ENCODE assay signal across 1 cellular context in the genomic region with DNA sequence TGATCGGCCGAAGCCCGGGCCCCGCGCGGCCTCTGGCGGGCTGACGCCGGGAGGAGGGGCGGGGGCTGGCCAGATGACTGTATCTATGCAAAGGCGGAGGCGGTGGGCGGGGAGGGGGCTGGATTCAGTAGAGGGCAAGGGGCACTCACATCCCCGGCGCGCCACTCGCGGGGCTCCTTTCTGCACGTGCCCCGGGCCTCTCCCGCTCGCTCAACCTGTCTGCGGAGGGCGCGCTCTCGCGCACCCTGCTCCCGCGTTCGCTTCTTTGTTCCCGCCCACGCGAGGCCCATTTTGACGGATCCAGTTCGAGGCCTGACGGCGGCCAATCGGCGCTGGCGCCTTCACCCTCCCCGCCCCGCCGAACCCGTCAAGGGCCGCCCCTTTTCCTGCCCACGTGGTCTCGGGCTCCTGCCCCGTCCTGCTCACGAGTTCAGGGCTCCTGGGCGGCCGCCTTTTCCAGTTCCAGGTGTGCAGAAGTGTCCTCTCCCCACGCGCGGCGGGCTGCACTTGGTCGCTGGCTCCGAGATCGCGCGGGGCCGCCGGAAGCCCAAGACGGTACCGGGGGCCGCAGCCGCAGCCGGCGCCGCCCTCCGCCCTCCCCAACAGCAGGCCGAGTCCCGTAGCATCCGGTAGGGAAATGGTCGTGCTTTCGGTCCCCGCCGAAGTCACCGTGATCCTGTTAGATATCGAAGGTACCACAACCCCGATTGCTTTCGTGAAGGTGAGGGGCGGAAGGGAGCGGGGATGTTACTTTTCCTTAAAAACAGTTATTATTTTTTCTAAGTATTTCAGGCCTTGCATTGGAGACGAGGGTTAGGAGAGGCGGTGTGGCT.
TF ChIP-seq lines count a peak whose summit lies in the region.

TSS of gene ENOPH1 (plus strand) at position 398 of the 833 bp plus-strand sequence. CDS start at position 638, 240 bp downstream.
TSS of gene HNRNPDL (minus strand) at position 270 of the 833 bp plus-strand sequence. CDS start 772 bp downstream, outside the sequence.

TF ChIP-seq in HepG2, 621 proteins besides CTCF, POLR2A, EP300 and RAD21 (continued from another document and continues in another):
- TF ChIP-seq SMARCC2 (IDR thresholded peaks at IDR 0.05) (no peak), IKZF4 (CRISPR knock-in tag; IDR thresholded peaks at IDR 0.05; ENCODE audit: borderline replicate concordance, low read depth, not compliant biosample characterization) (peak; percentile 75), ZBTB42 (CRISPR knock-in tag; IDR thresholded peaks at IDR 0.05) (peak; percentile 86), NR2F6 (IDR thresholded peaks at IDR 0.05) (peak; percentile 57), NR2F6 (CRISPR knock-in tag; IDR thresholded peaks at IDR 0.05) (peak; percentile 83), TFE3 (CRISPR knock-in tag; IDR thresholded peaks at IDR 0.05) (peak; percentile 78), FOXJ3 (CRISPR knock-in tag; IDR thresholded peaks at IDR 0.05; ENCODE audit: borderline replicate concordance) (peak; percentile 67; the same call in 1 of the 2 replicates), SNAI1 (CRISPR knock-in tag; IDR thresholded peaks at IDR 0.05; ENCODE audit: borderline replicate concordance) (no peak; the same call in 1 of the 2 replicates), ZC3H4 (CRISPR knock-in tag; IDR thresholded peaks at IDR 0.05; ENCODE audit: borderline replicate concordance) (no peak), ZNF501 (CRISPR knock-in tag; IDR thresholded peaks at IDR 0.05) (peak; percentile 63), ZNF362 (CRISPR knock-in tag; IDR thresholded peaks at IDR 0.05; ENCODE audit: borderline replicate concordance) (peak; percentile 61; the same call in 1 of the 2 replicates), ZNF136 (CRISPR knock-in tag; IDR thresholded peaks at IDR 0.05; ENCODE audit: low read depth) (peak; percentile 70; the same call in 1 of the 2 replicates), SMAD9 (CRISPR knock-in tag; IDR thresholded peaks at IDR 0.05) (no peak), ZNF678 (CRISPR knock-in tag; IDR thresholded peaks at IDR 0.05) (no peak), MEIS1 (CRISPR knock-in tag; IDR thresholded peaks at IDR 0.05; ENCODE audit: borderline replicate concordance) (peak; percentile 57; the same call in 1 of the 2 replicates), ZNF83 (CRISPR knock-in tag; IDR thresholded peaks at IDR 0.05; ENCODE audit: borderline replicate concordance) (no peak), ZKSCAN1 (IDR thresholded peaks at IDR 0.05; ENCODE audit: low read length) (no peak), E2F2 (CRISPR knock-in tag; IDR thresholded peaks at IDR 0.05; ENCODE audit: borderline replicate concordance) (peak; percentile 95; the same call in 1 of the 2 replicates), JUN (CRISPR knock-in tag; IDR thresholded peaks at IDR 0.05) (peak; percentile 53; the same call in 1 of the 2 replicates), ZFP36L2 (CRISPR knock-in tag; IDR thresholded peaks at IDR 0.05) (no peak), ZNF782 (CRISPR knock-in tag; IDR thresholded peaks at IDR 0.05; ENCODE audit: borderline replicate concordance) (peak; percentile 30; the same call in 1 of the 2 replicates), KLF6 (CRISPR knock-in tag; IDR thresholded peaks at IDR 0.05) (peak; percentile 40), PLSCR1 (CRISPR knock-in tag; IDR thresholded peaks at IDR 0.05; ENCODE audit: borderline replicate concordance) (no peak), YY1 (IDR thresholded peaks at IDR 0.05; ENCODE audit: insufficient read depth, insufficient replicate concordance, low read depth, low read length) (peak; percentile 17), CAMTA2 (CRISPR knock-in tag; IDR thresholded peaks at IDR 0.05; ENCODE audit: borderline replicate concordance) (0 out of 2 replicates have a peak, but pooled peaks have one; percentile 25), ZNF367 (CRISPR knock-in tag; IDR thresholded peaks at IDR 0.05; ENCODE audit: borderline replicate concordance) (peak; percentile 95), ZSCAN25 (CRISPR knock-in tag; IDR thresholded peaks at IDR 0.05) (no peak), FOXO1 (CRISPR knock-in tag; IDR thresholded peaks at IDR 0.05) (0 out of 2 replicates have a peak, but pooled peaks have one; percentile 41)
- TF ChIP-seq, protein P1, sequence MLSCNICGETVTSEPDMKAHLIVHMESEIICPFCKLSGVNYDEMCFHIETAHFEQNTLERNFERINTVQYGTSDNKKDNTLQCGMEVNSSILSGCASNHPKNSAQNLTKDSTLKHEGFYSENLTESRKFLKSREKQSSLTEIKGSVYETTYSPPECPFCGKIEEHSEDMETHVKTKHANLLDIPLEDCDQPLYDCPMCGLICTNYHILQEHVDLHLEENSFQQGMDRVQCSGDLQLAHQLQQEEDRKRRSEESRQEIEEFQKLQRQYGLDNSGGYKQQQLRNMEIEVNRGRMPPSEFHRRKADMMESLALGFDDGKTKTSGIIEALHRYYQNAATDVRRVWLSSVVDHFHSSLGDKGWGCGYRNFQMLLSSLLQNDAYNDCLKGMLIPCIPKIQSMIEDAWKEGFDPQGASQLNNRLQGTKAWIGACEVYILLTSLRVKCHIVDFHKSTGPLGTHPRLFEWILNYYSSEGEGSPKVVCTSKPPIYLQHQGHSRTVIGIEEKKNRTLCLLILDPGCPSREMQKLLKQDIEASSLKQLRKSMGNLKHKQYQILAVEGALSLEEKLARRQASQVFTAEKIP (CRISPR knock-in tag; IDR thresholded peaks at IDR 0.05; ENCODE audit: borderline replicate concordance): no peak
- TF ChIP-seq, protein P2, sequence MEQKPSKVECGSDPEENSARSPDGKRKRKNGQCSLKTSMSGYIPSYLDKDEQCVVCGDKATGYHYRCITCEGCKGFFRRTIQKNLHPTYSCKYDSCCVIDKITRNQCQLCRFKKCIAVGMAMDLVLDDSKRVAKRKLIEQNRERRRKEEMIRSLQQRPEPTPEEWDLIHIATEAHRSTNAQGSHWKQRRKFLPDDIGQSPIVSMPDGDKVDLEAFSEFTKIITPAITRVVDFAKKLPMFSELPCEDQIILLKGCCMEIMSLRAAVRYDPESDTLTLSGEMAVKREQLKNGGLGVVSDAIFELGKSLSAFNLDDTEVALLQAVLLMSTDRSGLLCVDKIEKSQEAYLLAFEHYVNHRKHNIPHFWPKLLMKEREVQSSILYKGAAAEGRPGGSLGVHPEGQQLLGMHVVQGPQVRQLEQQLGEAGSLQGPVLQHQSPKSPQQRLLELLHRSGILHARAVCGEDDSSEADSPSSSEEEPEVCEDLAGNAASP (CRISPR knock-in tag; IDR thresholded peaks at IDR 0.05; ENCODE audit: borderline replicate concordance): peak; percentile 76
- TF ChIP-seq, protein P3, sequence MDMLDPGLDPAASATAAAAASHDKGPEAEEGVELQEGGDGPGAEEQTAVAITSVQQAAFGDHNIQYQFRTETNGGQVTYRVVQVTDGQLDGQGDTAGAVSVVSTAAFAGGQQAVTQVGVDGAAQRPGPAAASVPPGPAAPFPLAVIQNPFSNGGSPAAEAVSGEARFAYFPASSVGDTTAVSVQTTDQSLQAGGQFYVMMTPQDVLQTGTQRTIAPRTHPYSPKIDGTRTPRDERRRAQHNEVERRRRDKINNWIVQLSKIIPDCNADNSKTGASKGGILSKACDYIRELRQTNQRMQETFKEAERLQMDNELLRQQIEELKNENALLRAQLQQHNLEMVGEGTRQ (IDR thresholded peaks at IDR 0.05; ENCODE audit: low read depth, low read length): peak; percentile 73
- TF ChIP-seq, protein P3 (CRISPR knock-in tag; IDR thresholded peaks at IDR 0.05; ENCODE audit: borderline replicate concordance): peak; percentile 87
- TF ChIP-seq, protein P4, sequence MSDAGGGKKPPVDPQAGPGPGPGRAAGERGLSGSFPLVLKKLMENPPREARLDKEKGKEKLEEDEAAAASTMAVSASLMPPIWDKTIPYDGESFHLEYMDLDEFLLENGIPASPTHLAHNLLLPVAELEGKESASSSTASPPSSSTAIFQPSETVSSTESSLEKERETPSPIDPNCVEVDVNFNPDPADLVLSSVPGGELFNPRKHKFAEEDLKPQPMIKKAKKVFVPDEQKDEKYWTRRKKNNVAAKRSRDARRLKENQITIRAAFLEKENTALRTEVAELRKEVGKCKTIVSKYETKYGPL (CRISPR knock-in tag; IDR thresholded peaks at IDR 0.05): 0 out of 2 replicates have a peak, but pooled peaks have one; percentile 14
- TF ChIP-seq, protein P5, sequence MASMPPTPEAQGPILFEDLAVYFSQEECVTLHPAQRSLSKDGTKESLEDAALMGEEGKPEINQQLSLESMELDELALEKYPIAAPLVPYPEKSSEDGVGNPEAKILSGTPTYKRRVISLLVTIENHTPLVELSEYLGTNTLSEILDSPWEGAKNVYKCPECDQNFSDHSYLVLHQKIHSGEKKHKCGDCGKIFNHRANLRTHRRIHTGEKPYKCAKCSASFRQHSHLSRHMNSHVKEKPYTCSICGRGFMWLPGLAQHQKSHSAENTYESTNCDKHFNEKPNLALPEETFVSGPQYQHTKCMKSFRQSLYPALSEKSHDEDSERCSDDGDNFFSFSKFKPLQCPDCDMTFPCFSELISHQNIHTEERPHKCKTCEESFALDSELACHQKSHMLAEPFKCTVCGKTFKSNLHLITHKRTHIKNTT (CRISPR knock-in tag; IDR thresholded peaks at IDR 0.05): no peak
- TF ChIP-seq, protein P6, sequence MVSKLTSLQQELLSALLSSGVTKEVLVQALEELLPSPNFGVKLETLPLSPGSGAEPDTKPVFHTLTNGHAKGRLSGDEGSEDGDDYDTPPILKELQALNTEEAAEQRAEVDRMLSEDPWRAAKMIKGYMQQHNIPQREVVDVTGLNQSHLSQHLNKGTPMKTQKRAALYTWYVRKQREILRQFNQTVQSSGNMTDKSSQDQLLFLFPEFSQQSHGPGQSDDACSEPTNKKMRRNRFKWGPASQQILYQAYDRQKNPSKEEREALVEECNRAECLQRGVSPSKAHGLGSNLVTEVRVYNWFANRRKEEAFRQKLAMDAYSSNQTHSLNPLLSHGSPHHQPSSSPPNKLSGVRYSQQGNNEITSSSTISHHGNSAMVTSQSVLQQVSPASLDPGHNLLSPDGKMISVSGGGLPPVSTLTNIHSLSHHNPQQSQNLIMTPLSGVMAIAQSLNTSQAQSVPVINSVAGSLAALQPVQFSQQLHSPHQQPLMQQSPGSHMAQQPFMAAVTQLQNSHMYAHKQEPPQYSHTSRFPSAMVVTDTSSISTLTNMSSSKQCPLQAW (CRISPR knock-in tag; IDR thresholded peaks at IDR 0.05): peak; percentile 66; the same call in 1 of the 2 replicates
- TF ChIP-seq, protein P7, sequence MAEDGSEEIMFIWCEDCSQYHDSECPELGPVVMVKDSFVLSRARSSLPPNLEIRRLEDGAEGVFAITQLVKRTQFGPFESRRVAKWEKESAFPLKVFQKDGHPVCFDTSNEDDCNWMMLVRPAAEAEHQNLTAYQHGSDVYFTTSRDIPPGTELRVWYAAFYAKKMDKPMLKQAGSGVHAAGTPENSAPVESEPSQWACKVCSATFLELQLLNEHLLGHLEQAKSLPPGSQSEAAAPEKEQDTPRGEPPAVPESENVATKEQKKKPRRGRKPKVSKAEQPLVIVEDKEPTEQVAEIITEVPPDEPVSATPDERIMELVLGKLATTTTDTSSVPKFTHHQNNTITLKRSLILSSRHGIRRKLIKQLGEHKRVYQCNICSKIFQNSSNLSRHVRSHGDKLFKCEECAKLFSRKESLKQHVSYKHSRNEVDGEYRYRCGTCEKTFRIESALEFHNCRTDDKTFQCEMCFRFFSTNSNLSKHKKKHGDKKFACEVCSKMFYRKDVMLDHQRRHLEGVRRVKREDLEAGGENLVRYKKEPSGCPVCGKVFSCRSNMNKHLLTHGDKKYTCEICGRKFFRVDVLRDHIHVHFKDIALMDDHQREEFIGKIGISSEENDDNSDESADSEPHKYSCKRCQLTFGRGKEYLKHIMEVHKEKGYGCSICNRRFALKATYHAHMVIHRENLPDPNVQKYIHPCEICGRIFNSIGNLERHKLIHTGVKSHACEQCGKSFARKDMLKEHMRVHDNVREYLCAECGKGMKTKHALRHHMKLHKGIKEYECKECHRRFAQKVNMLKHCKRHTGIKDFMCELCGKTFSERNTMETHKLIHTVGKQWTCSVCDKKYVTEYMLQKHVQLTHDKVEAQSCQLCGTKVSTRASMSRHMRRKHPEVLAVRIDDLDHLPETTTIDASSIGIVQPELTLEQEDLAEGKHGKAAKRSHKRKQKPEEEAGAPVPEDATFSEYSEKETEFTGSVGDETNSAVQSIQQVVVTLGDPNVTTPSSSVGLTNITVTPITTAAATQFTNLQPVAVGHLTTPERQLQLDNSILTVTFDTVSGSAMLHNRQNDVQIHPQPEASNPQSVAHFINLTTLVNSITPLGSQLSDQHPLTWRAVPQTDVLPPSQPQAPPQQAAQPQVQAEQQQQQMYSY (CRISPR knock-in tag; IDR thresholded peaks at IDR 0.05): peak; percentile 55; the same call in 1 of the 2 replicates
